In genomic region chr1:188017921-188018320, GRCh38 we compare ENCODE assay signal across 28 cellular contexts.
"Had no signal": no experiment of that assay in that cellular context is flagged by ENCODE, and none has a peak within 500 bp of the region (broad histone marks: within the 10 kb centered on the region; RNA-seq: fewer than 3 reads in every experiment).

No MANE protein-coding gene starts in this region.

- H3K27me3 ChIP-seq: left lung, pancreas, suprapubic skin, tibial artery, vagina had no signal

- FAIRE-seq: islet of Langerhans, kidney, pancreas had no signal

- ATAC-seq: left colon; left lung; lower lobe of right lung; naive thymus-derived CD8-positive, alpha-beta T cell; pancreas; right cardiac atrium; sciatic nerve; stimulated activated naive B cell treated with anti-CD40 and anti-IgM and Interleukin-4, amounts not matched to agents 10 μg/mL and 1 μg/mL and 100 μg/mL, for 72 hours; stimulated activated naive CD8-positive, alpha-beta T cell treated with anti-CD3 and anti-CD28 coated beads, Interleukin-15, Interleukin-2, amounts not matched to agents 100 U/mL and 50 U/mL, for 24 hours had no signal

- H3K9me3 ChIP-seq: lower lobe of right lung, pancreas, prostate gland, thoracic aorta, vagina had no signal

- H3K27ac ChIP-seq: left lung, lower lobe of right lung, pancreas, prostate gland, skin epidermis, suprapubic skin, thoracic aorta, tibial artery, vagina had no signal

- DNase-seq: immature natural killer cell; kidney; left colon; left lung; lower lobe of right lung; mammary epithelial cell; mesenchymal stem cell; naive thymus-derived CD8-positive, alpha-beta T cell; nucleus accumbens; pancreas; posterior cingulate gyrus; retina; right cardiac atrium; stimulated activated CD4-positive, alpha-beta T cell treated with anti-CD3 and anti-CD28 coated beads, Interleukin-12 subunit alpha, Interleukin-12 subunit beta, amount 100 ng/mL, for 4 hours; stimulated activated CD4-positive, alpha-beta T cell treated with anti-CD3 and anti-CD28 coated beads, Interleukin-15, amount 100 ng/mL, for 24 hours; stimulated activated CD4-positive, alpha-beta T cell treated with anti-CD3 and anti-CD28 coated beads, Interleukin-2, amount 100 ng/mL, for 24 hours; stimulated activated CD4-positive, alpha-beta T cell treated with anti-CD3 and anti-CD28 coated beads, Interleukin-4, amount 100 ng/mL, for 1 hour; stimulated activated naive B cell treated with anti-CD40 and anti-IgM and Interleukin-4, amounts not matched to agents 10 μg/mL and 1 μg/mL and 100 μg/mL, for 72 hours; stimulated activated naive CD8-positive, alpha-beta T cell treated with anti-CD3 and anti-CD28 coated beads, Interleukin-15, Interleukin-2, amounts not matched to agents 100 U/mL and 50 U/mL, for 24 hours; tibial artery; trophoblast cell had no signal

- H3K36me3 ChIP-seq: left lung, lower lobe of right lung, pancreas, prostate gland, suprapubic skin, thoracic aorta, tibial artery, vagina had no signal

- H3K4me1 ChIP-seq: left lung, lower lobe of right lung, pancreas, prostate gland, suprapubic skin, tibial artery, vagina had no signal

- H3K4me3 ChIP-seq: left lung, lower lobe of right lung, pancreas, prostate gland, skin epidermis, suprapubic skin, thoracic aorta, tibial artery, vagina had no signal
